In the genomic region with DNA sequence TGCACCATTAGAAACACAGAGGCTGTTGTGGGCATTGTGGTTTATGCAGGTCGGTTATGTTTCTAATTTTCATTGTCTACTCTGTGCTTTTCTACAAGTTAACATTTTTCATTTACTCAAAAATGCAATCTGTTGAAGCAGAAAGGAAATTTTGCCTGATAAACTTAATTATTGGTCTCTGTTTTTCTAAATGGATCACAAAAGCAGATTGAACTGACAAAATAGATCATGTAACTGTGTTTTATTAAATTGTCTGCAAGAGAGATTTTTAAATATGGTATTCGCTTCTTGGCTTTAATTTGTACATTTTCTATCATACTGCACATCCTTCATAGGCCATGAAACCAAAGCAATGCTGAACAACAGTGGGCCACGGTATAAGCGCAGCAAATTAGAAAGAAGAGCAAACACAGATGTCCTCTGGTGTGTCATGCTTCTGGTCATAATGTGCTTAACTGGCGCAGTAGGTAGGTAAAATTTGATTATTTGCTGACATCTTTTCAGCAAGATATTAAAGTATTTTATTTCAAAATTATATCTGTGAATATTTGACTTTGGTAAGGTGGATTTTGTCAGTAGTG, we compare ENCODE assay signal across 25 cellular contexts.
"Had no signal": no experiment of that assay in that cellular context is flagged by ENCODE, and none has a peak within 500 bp of the region (broad histone marks: within the 10 kb centered on the region; RNA-seq: fewer than 3 reads in every experiment).

No MANE protein-coding gene starts in this region.

- H3K4me3 ChIP-seq: cardiac muscle cell, Peyer's patch, SJSA1 had no signal

- H3K9me3 ChIP-seq: Peyer's patch, SJSA1 had no signal

- H3K27me3 ChIP-seq: cardiac muscle cell, Peyer's patch, SJSA1 had no signal

- H3K27ac ChIP-seq: cardiac muscle cell, Peyer's patch, SJSA1, WERI-Rb-1 had no signal

- H3K4me3 Mint-ChIP-seq: activated CD4-positive, alpha-beta memory T cell treated with anti-CD3 and anti-CD28 coated beads, Interleukin-2, amount 10 ng/mL, durations not matched to agents 7 days and 5 days; activated T-cell treated with anti-CD3 and anti-CD28 coated beads, Interleukin-2, amount 50 U/mL, for 24 hours had no signal

- H3K27me3 Mint-ChIP-seq: activated CD4-positive, alpha-beta memory T cell treated with anti-CD3 and anti-CD28 coated beads, Interleukin-2, amount 10 ng/mL, durations not matched to agents 7 days and 5 days; activated T-cell treated with anti-CD3 and anti-CD28 coated beads, Interleukin-2, amount 50 U/mL, for 24 hours had no signal

- H3K27ac Mint-ChIP-seq: activated CD4-positive, alpha-beta memory T cell treated with anti-CD3 and anti-CD28 coated beads, Interleukin-2, amount 10 ng/mL, durations not matched to agents 7 days and 5 days; activated naive CD4-positive, alpha-beta T cell treated with anti-CD3 and anti-CD28 coated beads, Interleukin-2, amount 50 U/mL, for 72 hours; activated T-cell treated with anti-CD3 and anti-CD28 coated beads, Interleukin-2, amount 50 U/mL, for 24 hours; activated T-helper 2 cell treated with anti-CD3 and anti-CD28 coated beads, Interferon-gamma antibody, Interleukin-2, Interleukin-4, amounts not matched to agents 10 μg/mL and 5 μg/mL and 100 μg/mL, durations not matched to agents 14 hours and 24 hours and 36 hours had no signal

- ATAC-seq: activated naive CD4-positive, alpha-beta T cell treated with anti-CD3 and anti-CD28 coated beads, Interleukin-2, amount 50 U/mL, for 72 hours had no signal

- H3K9me3 Mint-ChIP-seq: activated CD4-positive, alpha-beta memory T cell treated with anti-CD3 and anti-CD28 coated beads, Interleukin-2, amount 10 ng/mL, durations not matched to agents 7 days and 5 days; activated naive CD4-positive, alpha-beta T cell treated with anti-CD3 and anti-CD28 coated beads, Interleukin-2, amount 50 U/mL, for 72 hours; activated T-cell treated with anti-CD3 and anti-CD28 coated beads, Interleukin-2, amount 50 U/mL, for 24 hours had no signal

- DNase-seq: activated CD4-positive, alpha-beta memory T cell treated with anti-CD3 and anti-CD28 coated beads, Interleukin-2, amount 10 ng/mL, durations not matched to agents 7 days and 5 days; activated CD4-positive, alpha-beta T cell treated with anti-CD3 and anti-CD28 coated beads for 1 hour; activated CD4-positive, alpha-beta T cell treated with anti-CD3 and anti-CD28 coated beads for 48 hours; activated CD4-positive, CD25-positive, alpha-beta regulatory T cell; activated CD8-positive, alpha-beta memory T cell treated with anti-CD3 and anti-CD28 coated beads for 24 hours; activated gamma-delta T cell; activated naive CD4-positive, alpha-beta T cell treated with Interleukin-2 at 50 U/mL for 16 hours; activated T-cell treated with anti-CD3 and anti-CD28 coated beads, Interleukin-2, amount 50 U/mL, for 24 hours; amniotic stem cell; aorta; NCI-H1105; NCI-H1417 treated with DMSO at 0.1 percent for 48 hours; NCI-H187 treated with DMSO at 0.1 percent for 48 hours; NCI-H2081 treated with DMSO at 0.1 percent for 48 hours; NCI-H226; NCI-H524 treated with DMSO at 0.1 percent for 48 hours; Peyer's patch; RPMI8226; SHP77 treated with DMSO at 0.1 percent for 48 hours; T1000; WERI-Rb-1 had no signal

- H3K36me3 ChIP-seq: cardiac muscle cell, SJSA1, WERI-Rb-1 had no signal
